In the genomic region with DNA sequence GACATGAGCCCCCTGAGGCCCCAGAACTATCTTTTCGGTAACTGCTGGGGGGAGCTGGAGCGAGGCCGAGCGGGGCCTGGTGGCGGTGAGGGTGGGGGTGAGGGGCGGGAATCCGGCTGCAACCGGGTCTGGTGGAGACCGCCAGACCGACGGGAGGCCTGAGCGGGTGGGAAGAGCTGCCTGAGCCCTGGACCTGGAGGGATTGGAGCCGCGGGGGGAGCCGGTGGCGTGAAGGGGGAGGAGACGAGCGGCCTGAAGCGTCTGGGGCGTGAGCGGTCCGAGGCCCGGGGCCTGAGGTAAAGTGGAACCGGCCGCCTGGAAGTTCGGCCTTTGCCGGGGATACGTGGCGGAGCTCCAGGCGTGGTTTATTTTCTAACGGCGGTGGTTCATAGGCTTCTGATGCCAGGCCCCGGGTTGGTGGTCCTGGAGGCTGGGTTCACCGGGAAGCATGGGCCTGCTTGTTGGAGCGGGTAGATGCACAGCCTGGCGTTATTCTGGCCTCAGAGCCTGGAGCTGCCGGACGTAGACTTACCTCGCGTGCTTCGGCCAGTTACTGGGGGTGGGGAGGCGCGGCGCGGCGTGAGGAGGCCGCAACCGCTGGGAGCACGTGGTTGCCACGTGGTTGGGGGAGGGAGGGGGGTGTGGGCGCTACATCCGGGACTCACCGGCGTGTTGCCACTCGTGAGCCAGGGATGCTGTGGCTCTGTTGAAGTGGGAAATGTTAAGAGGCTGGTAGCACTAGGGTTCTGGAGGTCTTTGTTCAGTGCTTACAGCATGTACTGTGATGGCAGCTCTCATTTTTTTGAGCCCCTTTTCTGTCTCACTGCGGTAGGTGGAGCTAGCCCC, we compare ENCODE assay signal across 1 cellular context.
TF ChIP-seq lines count a peak whose summit lies in the region.

No MANE protein-coding gene starts in this region.

TF ChIP-seq in HepG2, 621 proteins besides CTCF, POLR2A, EP300 and RAD21 (continued from another document and continues in another):
- TF ChIP-seq, protein P1, sequence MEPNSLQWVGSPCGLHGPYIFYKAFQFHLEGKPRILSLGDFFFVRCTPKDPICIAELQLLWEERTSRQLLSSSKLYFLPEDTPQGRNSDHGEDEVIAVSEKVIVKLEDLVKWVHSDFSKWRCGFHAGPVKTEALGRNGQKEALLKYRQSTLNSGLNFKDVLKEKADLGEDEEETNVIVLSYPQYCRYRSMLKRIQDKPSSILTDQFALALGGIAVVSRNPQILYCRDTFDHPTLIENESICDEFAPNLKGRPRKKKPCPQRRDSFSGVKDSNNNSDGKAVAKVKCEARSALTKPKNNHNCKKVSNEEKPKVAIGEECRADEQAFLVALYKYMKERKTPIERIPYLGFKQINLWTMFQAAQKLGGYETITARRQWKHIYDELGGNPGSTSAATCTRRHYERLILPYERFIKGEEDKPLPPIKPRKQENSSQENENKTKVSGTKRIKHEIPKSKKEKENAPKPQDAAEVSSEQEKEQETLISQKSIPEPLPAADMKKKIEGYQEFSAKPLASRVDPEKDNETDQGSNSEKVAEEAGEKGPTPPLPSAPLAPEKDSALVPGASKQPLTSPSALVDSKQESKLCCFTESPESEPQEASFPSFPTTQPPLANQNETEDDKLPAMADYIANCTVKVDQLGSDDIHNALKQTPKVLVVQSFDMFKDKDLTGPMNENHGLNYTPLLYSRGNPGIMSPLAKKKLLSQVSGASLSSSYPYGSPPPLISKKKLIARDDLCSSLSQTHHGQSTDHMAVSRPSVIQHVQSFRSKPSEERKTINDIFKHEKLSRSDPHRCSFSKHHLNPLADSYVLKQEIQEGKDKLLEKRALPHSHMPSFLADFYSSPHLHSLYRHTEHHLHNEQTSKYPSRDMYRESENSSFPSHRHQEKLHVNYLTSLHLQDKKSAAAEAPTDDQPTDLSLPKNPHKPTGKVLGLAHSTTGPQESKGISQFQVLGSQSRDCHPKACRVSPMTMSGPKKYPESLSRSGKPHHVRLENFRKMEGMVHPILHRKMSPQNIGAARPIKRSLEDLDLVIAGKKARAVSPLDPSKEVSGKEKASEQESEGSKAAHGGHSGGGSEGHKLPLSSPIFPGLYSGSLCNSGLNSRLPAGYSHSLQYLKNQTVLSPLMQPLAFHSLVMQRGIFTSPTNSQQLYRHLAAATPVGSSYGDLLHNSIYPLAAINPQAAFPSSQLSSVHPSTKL (CRISPR knock-in tag; IDR thresholded peaks at IDR 0.05) = no peak; the same call in 1 of the 2 replicates
- TF ChIP-seq, protein P2, sequence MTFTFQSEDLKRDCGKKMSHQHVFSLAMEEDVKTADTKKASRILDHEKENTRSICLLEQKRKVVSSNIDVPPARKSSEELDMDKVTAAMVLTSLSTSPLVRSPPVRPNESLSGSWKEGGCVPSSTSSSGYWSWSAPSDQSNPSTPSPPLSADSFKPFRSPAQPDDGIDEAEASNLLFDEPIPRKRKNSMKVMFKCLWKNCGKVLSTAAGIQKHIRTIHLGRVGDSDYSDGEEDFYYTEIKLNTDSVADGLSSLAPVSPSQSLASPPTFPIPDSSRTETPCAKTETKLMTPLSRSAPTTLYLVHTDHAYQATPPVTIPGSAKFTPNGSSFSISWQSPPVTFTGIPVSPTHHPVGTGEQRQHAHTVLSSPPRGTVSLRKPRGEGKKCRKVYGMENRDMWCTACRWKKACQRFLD (CRISPR knock-in tag; IDR thresholded peaks at IDR 0.05; ENCODE audit: borderline replicate concordance) = no peak
- TF ChIP-seq PAX8 (CRISPR knock-in tag; IDR thresholded peaks at IDR 0.05; ENCODE audit: borderline replicate concordance) (peak; percentile 65; the same call in 1 of the 2 replicates), SRSF4 (IDR thresholded peaks at IDR 0.05; ENCODE audit: low read depth, low read length, poor library complexity, severe bottlenecking) (peak; percentile 14), ZNF780A (CRISPR knock-in tag; IDR thresholded peaks at IDR 0.05) (no peak), FLYWCH1 (CRISPR knock-in tag; IDR thresholded peaks at IDR 0.05) (no peak), KDM5B (CRISPR knock-in tag; IDR thresholded peaks at IDR 0.05; ENCODE audit: borderline replicate concordance) (peak; percentile 88; the same call in 1 of the 2 replicates), HOXA3 (CRISPR knock-in tag; IDR thresholded peaks at IDR 0.05) (peak; percentile 68), SRSF9 (IDR thresholded peaks at IDR 0.05; ENCODE audit: borderline replicate concordance, insufficient read depth, low read depth, low read length, poor library complexity, severe bottlenecking) (no peak), ZFP36L2 (CRISPR knock-in tag; IDR thresholded peaks at IDR 0.05) (no peak), AGO1 (IDR thresholded peaks at IDR 0.05; ENCODE audit: low read depth, low read length, poor library complexity, severe bottlenecking) (no peak), RXRB (CRISPR knock-in tag; IDR thresholded peaks at IDR 0.05; ENCODE audit: borderline replicate concordance) (peak; percentile 61; the same call in 1 of the 2 replicates), ZNF841 (CRISPR knock-in tag; IDR thresholded peaks at IDR 0.05; ENCODE audit: borderline replicate concordance) (peak; percentile 26; the same call in 1 of the 2 replicates), LCORL (IDR thresholded peaks at IDR 0.05) (no peak), LCORL (CRISPR knock-in tag; IDR thresholded peaks at IDR 0.05) (peak; percentile 22; the same call in 1 of the 2 replicates), REPIN1 (CRISPR knock-in tag; IDR thresholded peaks at IDR 0.05; ENCODE audit: borderline replicate concordance, low read depth) (peak; percentile 48; the same call in 1 of the 2 replicates), SMAD1 (CRISPR knock-in tag; IDR thresholded peaks at IDR 0.05; ENCODE audit: borderline replicate concordance, low read depth) (no peak), ZNF558 (CRISPR knock-in tag; IDR thresholded peaks at IDR 0.05; ENCODE audit: borderline replicate concordance) (peak; percentile 97), DNMT1 (CRISPR knock-in tag; IDR thresholded peaks at IDR 0.05) (0 out of 2 replicates have a peak, but pooled peaks have one; percentile 48), ARID2 (CRISPR knock-in tag; IDR thresholded peaks at IDR 0.05; ENCODE audit: borderline replicate concordance) (no peak), CBX1 (IDR thresholded peaks at IDR 0.05; ENCODE audit: low read depth) (no peak), KLF15 (CRISPR knock-in tag; IDR thresholded peaks at IDR 0.05; ENCODE audit: borderline replicate concordance) (peak; percentile 74; the same call in 1 of the 2 replicates), ZNF160 (CRISPR knock-in tag; IDR thresholded peaks at IDR 0.05) (peak; percentile 54; the same call in 1 of the 2 replicates), THAP11 (CRISPR knock-in tag; IDR thresholded peaks at IDR 0.05) (peak; percentile 62), STAG1 (CRISPR knock-in tag; IDR thresholded peaks at IDR 0.05) (no peak), HOXA9 (CRISPR knock-in tag; IDR thresholded peaks at IDR 0.05; ENCODE audit: borderline replicate concordance) (peak; percentile 68), HNRNPUL1 (IDR thresholded peaks at IDR 0.05; ENCODE audit: low read depth, low read length) (no peak), ZNF614 (CRISPR knock-in tag; IDR thresholded peaks at IDR 0.05; ENCODE audit: borderline replicate concordance) (no peak), ZNF674 (CRISPR knock-in tag; IDR thresholded peaks at IDR 0.05; ENCODE audit: low read depth) (no peak; the same call in 1 of the 2 replicates), ZNF598 (CRISPR knock-in tag; IDR thresholded peaks at IDR 0.05; ENCODE audit: borderline replicate concordance) (no peak), ZNF333 (CRISPR knock-in tag; IDR thresholded peaks at IDR 0.05; ENCODE audit: borderline replicate concordance) (no peak), ZNF749 (CRISPR knock-in tag; IDR thresholded peaks at IDR 0.05; ENCODE audit: borderline replicate concordance) (no peak; the same call in none of the 2 replicates), ZNF354B (CRISPR knock-in tag; IDR thresholded peaks at IDR 0.05) (peak; percentile 94), MTF2 (CRISPR knock-in tag; IDR thresholded peaks at IDR 0.05; ENCODE audit: borderline replicate concordance) (no peak), ADNP (CRISPR knock-in tag; IDR thresholded peaks at IDR 0.05) (no peak), WIZ (CRISPR knock-in tag; IDR thresholded peaks at IDR 0.05) (no peak; the same call in 1 of the 2 replicates)
- TF ChIP-seq, protein P3, sequence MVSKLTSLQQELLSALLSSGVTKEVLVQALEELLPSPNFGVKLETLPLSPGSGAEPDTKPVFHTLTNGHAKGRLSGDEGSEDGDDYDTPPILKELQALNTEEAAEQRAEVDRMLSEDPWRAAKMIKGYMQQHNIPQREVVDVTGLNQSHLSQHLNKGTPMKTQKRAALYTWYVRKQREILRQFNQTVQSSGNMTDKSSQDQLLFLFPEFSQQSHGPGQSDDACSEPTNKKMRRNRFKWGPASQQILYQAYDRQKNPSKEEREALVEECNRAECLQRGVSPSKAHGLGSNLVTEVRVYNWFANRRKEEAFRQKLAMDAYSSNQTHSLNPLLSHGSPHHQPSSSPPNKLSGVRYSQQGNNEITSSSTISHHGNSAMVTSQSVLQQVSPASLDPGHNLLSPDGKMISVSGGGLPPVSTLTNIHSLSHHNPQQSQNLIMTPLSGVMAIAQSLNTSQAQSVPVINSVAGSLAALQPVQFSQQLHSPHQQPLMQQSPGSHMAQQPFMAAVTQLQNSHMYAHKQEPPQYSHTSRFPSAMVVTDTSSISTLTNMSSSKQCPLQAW (CRISPR knock-in tag; IDR thresholded peaks at IDR 0.05) = no peak; the same call in 1 of the 2 replicates
- TF ChIP-seq, protein P4, sequence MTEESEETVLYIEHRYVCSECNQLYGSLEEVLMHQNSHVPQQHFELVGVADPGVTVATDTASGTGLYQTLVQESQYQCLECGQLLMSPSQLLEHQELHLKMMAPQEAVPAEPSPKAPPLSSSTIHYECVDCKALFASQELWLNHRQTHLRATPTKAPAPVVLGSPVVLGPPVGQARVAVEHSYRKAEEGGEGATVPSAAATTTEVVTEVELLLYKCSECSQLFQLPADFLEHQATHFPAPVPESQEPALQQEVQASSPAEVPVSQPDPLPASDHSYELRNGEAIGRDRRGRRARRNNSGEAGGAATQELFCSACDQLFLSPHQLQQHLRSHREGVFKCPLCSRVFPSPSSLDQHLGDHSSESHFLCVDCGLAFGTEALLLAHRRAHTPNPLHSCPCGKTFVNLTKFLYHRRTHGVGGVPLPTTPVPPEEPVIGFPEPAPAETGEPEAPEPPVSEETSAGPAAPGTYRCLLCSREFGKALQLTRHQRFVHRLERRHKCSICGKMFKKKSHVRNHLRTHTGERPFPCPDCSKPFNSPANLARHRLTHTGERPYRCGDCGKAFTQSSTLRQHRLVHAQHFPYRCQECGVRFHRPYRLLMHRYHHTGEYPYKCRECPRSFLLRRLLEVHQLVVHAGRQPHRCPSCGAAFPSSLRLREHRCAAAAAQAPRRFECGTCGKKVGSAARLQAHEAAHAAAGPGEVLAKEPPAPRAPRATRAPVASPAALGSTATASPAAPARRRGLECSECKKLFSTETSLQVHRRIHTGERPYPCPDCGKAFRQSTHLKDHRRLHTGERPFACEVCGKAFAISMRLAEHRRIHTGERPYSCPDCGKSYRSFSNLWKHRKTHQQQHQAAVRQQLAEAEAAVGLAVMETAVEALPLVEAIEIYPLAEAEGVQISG (CRISPR knock-in tag; IDR thresholded peaks at IDR 0.05) = peak; percentile 75
- TF ChIP-seq, protein P5, sequence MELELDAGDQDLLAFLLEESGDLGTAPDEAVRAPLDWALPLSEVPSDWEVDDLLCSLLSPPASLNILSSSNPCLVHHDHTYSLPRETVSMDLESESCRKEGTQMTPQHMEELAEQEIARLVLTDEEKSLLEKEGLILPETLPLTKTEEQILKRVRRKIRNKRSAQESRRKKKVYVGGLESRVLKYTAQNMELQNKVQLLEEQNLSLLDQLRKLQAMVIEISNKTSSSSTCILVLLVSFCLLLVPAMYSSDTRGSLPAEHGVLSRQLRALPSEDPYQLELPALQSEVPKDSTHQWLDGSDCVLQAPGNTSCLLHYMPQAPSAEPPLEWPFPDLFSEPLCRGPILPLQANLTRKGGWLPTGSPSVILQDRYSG (CRISPR knock-in tag; IDR thresholded peaks at IDR 0.05) = no peak
- TF ChIP-seq, protein P6, sequence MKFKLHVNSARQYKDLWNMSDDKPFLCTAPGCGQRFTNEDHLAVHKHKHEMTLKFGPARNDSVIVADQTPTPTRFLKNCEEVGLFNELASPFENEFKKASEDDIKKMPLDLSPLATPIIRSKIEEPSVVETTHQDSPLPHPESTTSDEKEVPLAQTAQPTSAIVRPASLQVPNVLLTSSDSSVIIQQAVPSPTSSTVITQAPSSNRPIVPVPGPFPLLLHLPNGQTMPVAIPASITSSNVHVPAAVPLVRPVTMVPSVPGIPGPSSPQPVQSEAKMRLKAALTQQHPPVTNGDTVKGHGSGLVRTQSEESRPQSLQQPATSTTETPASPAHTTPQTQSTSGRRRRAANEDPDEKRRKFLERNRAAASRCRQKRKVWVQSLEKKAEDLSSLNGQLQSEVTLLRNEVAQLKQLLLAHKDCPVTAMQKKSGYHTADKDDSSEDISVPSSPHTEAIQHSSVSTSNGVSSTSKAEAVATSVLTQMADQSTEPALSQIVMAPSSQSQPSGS (CRISPR knock-in tag; IDR thresholded peaks at IDR 0.05) = peak; percentile 49; the same call in 1 of the 2 replicates
- TF ChIP-seq, protein P7, sequence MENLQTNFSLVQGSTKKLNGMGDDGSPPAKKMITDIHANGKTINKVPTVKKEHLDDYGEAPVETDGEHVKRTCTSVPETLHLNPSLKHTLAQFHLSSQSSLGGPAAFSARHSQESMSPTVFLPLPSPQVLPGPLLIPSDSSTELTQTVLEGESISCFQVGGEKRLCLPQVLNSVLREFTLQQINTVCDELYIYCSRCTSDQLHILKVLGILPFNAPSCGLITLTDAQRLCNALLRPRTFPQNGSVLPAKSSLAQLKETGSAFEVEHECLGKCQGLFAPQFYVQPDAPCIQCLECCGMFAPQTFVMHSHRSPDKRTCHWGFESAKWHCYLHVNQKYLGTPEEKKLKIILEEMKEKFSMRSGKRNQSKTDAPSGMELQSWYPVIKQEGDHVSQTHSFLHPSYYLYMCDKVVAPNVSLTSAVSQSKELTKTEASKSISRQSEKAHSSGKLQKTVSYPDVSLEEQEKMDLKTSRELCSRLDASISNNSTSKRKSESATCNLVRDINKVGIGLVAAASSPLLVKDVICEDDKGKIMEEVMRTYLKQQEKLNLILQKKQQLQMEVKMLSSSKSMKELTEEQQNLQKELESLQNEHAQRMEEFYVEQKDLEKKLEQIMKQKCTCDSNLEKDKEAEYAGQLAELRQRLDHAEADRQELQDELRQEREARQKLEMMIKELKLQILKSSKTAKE (CRISPR knock-in tag; IDR thresholded peaks at IDR 0.05; ENCODE audit: borderline replicate concordance) = peak; percentile 47; the same call in 1 of the 2 replicates
